9 cellular contexts compared by ENCODE assay signal in the genomic region with DNA sequence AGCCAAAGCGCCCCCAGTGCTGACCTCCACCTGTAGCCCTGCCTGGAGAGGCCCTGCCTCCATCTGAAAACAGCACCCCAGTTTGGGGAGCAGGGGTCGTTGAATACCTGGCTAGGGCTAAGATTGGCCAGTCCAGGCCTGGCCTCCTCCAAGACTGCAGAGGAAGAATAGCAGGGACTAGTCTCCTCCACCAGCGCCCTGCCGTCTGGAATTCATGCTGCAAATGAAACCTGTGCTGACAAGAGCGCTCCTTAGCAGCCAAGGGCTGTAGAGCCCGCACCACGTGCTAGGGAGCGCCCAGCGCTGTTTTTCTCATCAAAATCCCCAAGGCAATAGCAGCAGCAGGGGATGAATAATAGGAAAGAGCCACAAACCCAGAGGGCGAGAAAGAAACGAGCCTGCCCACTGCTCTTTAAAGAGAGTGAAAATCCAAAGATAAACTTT. TPM values are rescaled to one million over a fixed set of nuclear protein-coding genes. Genes with fewer than 3 reads are reported as not detected.
DNase-seq lines count a peak whose midpoint lies in the region; ATAC-seq, FAIRE-seq and TF ChIP-seq lines count a peak whose summit lies in the region.
"Had no signal": no experiment of that assay in that cellular context is flagged by ENCODE, and none has a peak within 500 bp of the region (broad histone marks: within the 10 kb centered on the region; RNA-seq: fewer than 3 reads in every experiment).

No MANE protein-coding gene starts in this region.

- no peak for TF ChIP-seq POLR2A in H1 (IDR thresholded peaks at IDR 0.05; ENCODE audit: control extremely low read depth in 1 of 2, low read depth in 2 of 2, low read length in 2 of 2)

- TF ChIP-seq CTCF in PC-3 (conservative IDR thresholded peaks at IDR 0.05; ENCODE audit: low read depth, low read length) (no peak), H1 (IDR thresholded peaks at IDR 0.05; ENCODE audit: control extremely low read depth in 1 of 3, insufficient read depth in 1 of 3, low read depth in 1 of 3, low read length in 3 of 3) (peak in 1 of 3 experiments; percentile 7; a peak in 1 of 4 replicates)

- H2AK5ac ChIP-seq in H1 (ENCODE audit: low read depth, low read length) = no peak overlapping the region

- H3K36me3 ChIP-seq in PC-3 (ENCODE audit: low read depth, low read length) (no peaks in the 10 kb centered on the region), H1 (ENCODE audit: control insufficient read depth in 2 of 4, insufficient read depth in 4 of 4, low read length in 3 of 4) (no peaks in the 10 kb centered on the region)

- peak overlapping the region; percentile 93 for H3K4me2 ChIP-seq in PC-3 (ENCODE audit: low read length)
- peak overlapping the region; percentile 90 to 99 for H3K4me2 ChIP-seq in H1 (ENCODE audit: insufficient read depth in 1 of 2, low read depth in 2 of 2, low read length in 2 of 2)

- H3K9me2 ChIP-seq in PC-3 (replicated peaks; ENCODE audit: low read length) = no peaks in the 10 kb centered on the region

- no peak overlapping the region for H3K14ac ChIP-seq in H1 (ENCODE audit: insufficient read length)

- no peak overlapping the region for H2BK12ac ChIP-seq in H1 (ENCODE audit: low read depth, low read length)

- H3K36me3 Mint-ChIP-seq in activated T-cell treated with anti-CD3 and anti-CD28 coated beads, Interleukin-2, amount 50 U/mL, for 4 hours (ENCODE audit: insufficient read depth) = no peaks in the 10 kb centered on the region

- no peak for ATAC-seq in activated T-cell treated with anti-CD3 and anti-CD28 coated beads, Interleukin-2, amount 50 U/mL, for 4 hours
- peak; percentile 63 for ATAC-seq in PC-3

- H4K20me1 ChIP-seq in PC-3 (ENCODE audit: low read length) = no peaks in the 10 kb centered on the region
- H4K20me1 ChIP-seq in H1 (replicated peaks in 1 of 2; ENCODE audit: control insufficient read depth in 1 of 2, insufficient read depth in 2 of 2, low read length in 2 of 2) = peaks cover 5 to 19% of the 10 kb centered on the region in 2 experiments

- no peak for TF ChIP-seq EP300 in H1 (IDR thresholded peaks at IDR 0.05; ENCODE audit: borderline replicate concordance in 1 of 2, low read depth in 2 of 2, low read length in 2 of 2)

- H3K4me3 ChIP-seq in PC-3 (ENCODE audit: low read length) (peak overlapping the region; percentile 72), H1 (ENCODE audit: extremely low read depth in 1 of 4, insufficient read depth in 2 of 4, low read depth in 3 of 4, low read length in 4 of 4) (peak overlapping the region; percentile 24 to 60 (median 44); a peak in 7 of 8 replicates)

- H3K4ac ChIP-seq in H1 (replicated peaks; ENCODE audit: insufficient read length, low read depth, low read length) = no peak overlapping the region

- H3K27me3 ChIP-seq in PC-3 (ENCODE audit: low read length) (peaks cover 37% of the 10 kb centered on the region), H1 (replicated peaks in 1 of 4; ENCODE audit: control insufficient read depth in 3 of 4, extremely low read depth in 1 of 4, insufficient read depth in 3 of 4, low read length in 3 of 4) (peaks cover 53 to 96% (median 91%) of the 10 kb centered on the region in 4 experiments)

- H3K23ac ChIP-seq in H1 (ENCODE audit: insufficient read length) = no peak overlapping the region

- peaks cover 25% of the 10 kb centered on the region for H3K23me2 ChIP-seq in H1 (ENCODE audit: low read depth, low read length)

- H2BK120ac ChIP-seq in H1 (replicated peaks; ENCODE audit: low read depth, low read length) = no peak overlapping the region

- H2BK20ac ChIP-seq in H1 (ENCODE audit: low read length) = no peak overlapping the region

- H3K9me3 ChIP-seq in PC-3 (ENCODE audit: low read length) (no peaks in the 10 kb centered on the region), H1 (ENCODE audit: insufficient read depth in 2 of 2, low read depth in 1 of 2, low read length in 1 of 2) (no peaks in the 10 kb centered on the region)

- no peak overlapping the region for H2BK5ac ChIP-seq in H1 (ENCODE audit: low read depth, low read length)

- WGBS in H1 (ENCODE audit: extremely low coverage in 1 of 2, insufficient coverage in 1 of 2, insufficient read length in 1 of 2, insufficient replicate concordance in 2 of 2, low coverage in 1 of 2, low lambda C conversion rate in 2 of 2, missing lambda C conversion rate in 1 of 2), 2 experiments = 5% methylated on average over 11 of the region's 11 CpGs; no CpG with 5 or more reads in 1 of the 2 experiments

- no peaks in the 10 kb centered on the region for H3K9me3 Mint-ChIP-seq in activated T-cell treated with anti-CD3 and anti-CD28 coated beads, Interleukin-2, amount 50 U/mL, for 4 hours

- H3K4me1 ChIP-seq in PC-3 (ENCODE audit: insufficient read depth, low read length) = peaks cover 53% of the 10 kb centered on the region
- H3K4me1 ChIP-seq in H1 (replicated peaks in 1 of 4; ENCODE audit: control insufficient read depth in 3 of 4, insufficient read depth in 4 of 4, low read length in 3 of 4) = peaks cover 21 to 33% (median 24%) of the 10 kb centered on the region in 4 experiments

- no peak for FAIRE-seq in H1 (lab: Jason Lieb, UNC)

- H3K79me2 ChIP-seq in PC-3 (ENCODE audit: low read length) = no peaks in the 10 kb centered on the region
- no peaks in the 10 kb centered on the region for H3K79me2 ChIP-seq in H1 (ENCODE audit: control insufficient read depth in 1 of 2, insufficient read depth in 2 of 2, low read length in 2 of 2)

- POLR2A ChIA-PET in PC-3 (lab: Charles Lee; ENCODE audit: unreplicated experiment) = no interaction called here
- POLR2A ChIA-PET in H1 (lab: Charles Lee; ENCODE audit: partially characterized antibody) = interaction anchor here (1.0 kb wide), 1 partner anchor 105 kb away, joined by 3 read pairs; a partner anchor contains a TSS

- H3K27me3 Mint-ChIP-seq in activated T-cell treated with anti-CD3 and anti-CD28 coated beads, Interleukin-2, amount 50 U/mL, for 4 hours (ENCODE audit: low read depth) = peaks cover 82% of the 10 kb centered on the region

- peak overlapping the region; percentile 75 for H3K4me3 Mint-ChIP-seq in activated T-cell treated with anti-CD3 and anti-CD28 coated beads, Interleukin-2, amount 50 U/mL, for 4 hours

- intact Hi-C loops in PC-3 (cut with micrococcal nuclease) = loop anchor here (2.0 to 5.0 kb wide), 2 partner anchors 20 to 39 kb away; a partner anchor contains a TSS

- peak overlapping the region; percentile 34 for H3K9ac ChIP-seq in PC-3 (ENCODE audit: low read length)
- no peak overlapping the region for H3K9ac ChIP-seq in H1 (replicated peaks in 1 of 4; ENCODE audit: extremely low read depth in 1 of 4, low read depth in 3 of 4, low read length in 3 of 4)

- no peaks in the 10 kb centered on the region for H3F3A ChIP-seq in PC-3 (ENCODE audit: low read length, unreplicated experiment)

- BruUV-seq in PC-3 (replicated peaks; lab: Mats Ljungman, UMichigan) = no TSS peak

- H4K91ac ChIP-seq in H1 (replicated peaks; ENCODE audit: insufficient read length, low read length) = no peak overlapping the region

- H3K79me1 ChIP-seq in H1 (ENCODE audit: low read depth, low read length) = no peaks in the 10 kb centered on the region; the same call in 1 of the 2 replicates

- no peak overlapping the region for H4K5ac ChIP-seq in H1 (ENCODE audit: insufficient read length, low read depth, low read length)

- H3K18ac ChIP-seq in H1 (ENCODE audit: extremely low read depth, low read length) = peak overlapping the region; percentile 24; the same call in 1 of the 2 replicates

- peaks cover 35% of the 10 kb centered on the region for H3K4me1 Mint-ChIP-seq in activated T-cell treated with anti-CD3 and anti-CD28 coated beads, Interleukin-2, amount 50 U/mL, for 4 hours (ENCODE audit: low read depth)

- CTCF ChIA-PET in PC-3 (lab: Charles Lee) = no interaction called here
- CTCF ChIA-PET in H1 (lab: Charles Lee; ENCODE audit: partially characterized antibody) = interaction anchor here (0.9 to 1.7 kb wide), 4 partner anchors 8 to 66 kb away, joined by 3 to 9 read pairs (median 4); no protein-coding TSS in a partner anchor

- TF ChIP-seq RAD21 in H1 (IDR thresholded peaks at IDR 0.05 in 1 of 2, conservative IDR thresholded peaks at IDR 0.05 in 1 of 2; ENCODE audit: low read depth in 2 of 2, low read length in 2 of 2) = peak in 1 of 2 experiments; percentile 5; a peak in 1 of 4 replicates

- H3K27ac ChIP-seq in PC-3 (ENCODE audit: low read length) (peak overlapping the region; percentile 51), H1 (ENCODE audit: low read depth, low read length) (no peak overlapping the region)

- H3K56ac ChIP-seq in H1 (replicated peaks; ENCODE audit: insufficient read length, low read depth, low read length) = no peak overlapping the region

- H2BK15ac ChIP-seq in H1 (ENCODE audit: low read length) = no peak overlapping the region

- DNase-seq in activated T-cell treated with anti-CD3 and anti-CD28 coated beads, Interleukin-2, amount 50 U/mL, for 4 hours = no peak
- DNase-seq in activated T-cell treated with anti-CD3 and anti-CD28 coated beads for 4 hours (no peak), PC-3 (peak; percentile 73), H1 (ENCODE audit: low read depth in 1 of 2, low spot score in 2 of 2) (no peak), myocyte (ENCODE audit: low read depth) (peak; percentile 13), GF-D8 (lab: John Stamatoyannopoulos, UW) (no peak), amniotic stem cell (lab: John Stamatoyannopoulos, UW) (no peak), Ammon's horn (ENCODE audit: low spot score) (no peak)

- no peak overlapping the region for H4K8ac ChIP-seq in H1 (ENCODE audit: extremely low read depth, insufficient read depth, low read length)

- H2AFZ ChIP-seq in PC-3 (ENCODE audit: low read length) = peak overlapping the region; percentile 88
- H2AFZ ChIP-seq in H1 (ENCODE audit: low read length) = no peak overlapping the region

RNA-seq across cellular contexts. Expression of a gene that starts 3.4 kb away (rescaled TPM):
- total RNA-seq in activated T-cell treated with anti-CD3 and anti-CD28 coated beads, Interleukin-2, amount 50 U/mL, for 4 hours = under 1 TPM in 1 of 3 donors, not detected in 2; 0.08 TPM
- total RNA-seq in PC-3 (2014; rRNA removed) (6.7 TPM in 2 replicates), myocyte (0.51 and 0.78 TPM in 2 replicates)
- total RNA-seq in H1 (2021; fragmentation: NEBNext Ultra II Directional; extraction: Animal tissue kit (Norgen Biotek cat#: 25700)) = 11.7 and 14.6 TPM in 2 replicates
- 4.2 and 8.8 TPM in 2 replicates for polyA plus RNA-seq in H1 (2011; rRNA removed)
- polyA plus RNA-seq in H1 (2011; cell fraction: cytosol; rRNA removed) = 6.4 TPM
- 34.3 TPM for polyA plus RNA-seq in H1 (2011; cell fraction: nucleus; rRNA removed)
- 7.3 to 9.9 TPM (median 8.3 TPM) in 4 replicates for polyA plus RNA-seq in H1 (2012, experiment 1 of 2)
- polyA plus RNA-seq in H1 (2012, experiment 2 of 2) = 8.6 TPM
- polyA plus RNA-seq in H1 (2013, experiment 1 of 2) = 10.3 TPM
- polyA plus RNA-seq in H1 (2013, experiment 2 of 2) = 8.7 TPM
- polyA minus RNA-seq in H1 (2011; rRNA and poly(A)+ RNA removed) = 2.9 and 5.7 TPM in 2 replicates
- 7.3 TPM for polyA minus RNA-seq in H1 (2011; cell fraction: cytosol; rRNA and poly(A)+ RNA removed)
- 7.9 TPM for polyA minus RNA-seq in H1 (2011; cell fraction: nucleus; rRNA and poly(A)+ RNA removed)
- 0.04 TPM for polyA plus RNA-seq in myocyte (2012)
- total RNA-seq: glomerular endothelial cell had no signal

RNA-seq across cellular contexts. Expression of a gene that starts 37.5 kb away (rescaled TPM):
- 10 to 100 TPM; 60.7 to 72.8 (median 63.1) TPM for total RNA-seq in activated T-cell treated with anti-CD3 and anti-CD28 coated beads, Interleukin-2, amount 50 U/mL, for 4 hours
- 114 and 166 TPM in 2 replicates for total RNA-seq in PC-3 (2014; rRNA removed)
- 36.6 and 37.0 TPM in 2 replicates for total RNA-seq in H1 (2021; fragmentation: NEBNext Ultra II Directional; extraction: Animal tissue kit (Norgen Biotek cat#: 25700))
- 35.7 and 45.3 TPM in 2 replicates for polyA plus RNA-seq in H1 (2011; rRNA removed)
- 50.0 TPM for polyA plus RNA-seq in H1 (2011; cell fraction: cytosol; rRNA removed)
- 47.3 TPM for polyA plus RNA-seq in H1 (2011; cell fraction: nucleus; rRNA removed)
- polyA plus RNA-seq in H1 (2012, experiment 1 of 2) = 30.0 to 40.7 TPM (median 38.1 TPM) in 4 replicates
- 22.3 TPM for polyA plus RNA-seq in H1 (2012, experiment 2 of 2)
- polyA plus RNA-seq in H1 (2013, experiment 1 of 2) = 29.9 TPM
- polyA plus RNA-seq in H1 (2013, experiment 2 of 2) = 32.5 TPM
- polyA minus RNA-seq in H1 (2011; rRNA and poly(A)+ RNA removed) = 64.9 and 98.9 TPM in 2 replicates
- 23.5 TPM for polyA minus RNA-seq in H1 (2011; cell fraction: cytosol; rRNA and poly(A)+ RNA removed)
- 34.8 TPM for polyA minus RNA-seq in H1 (2011; cell fraction: nucleus; rRNA and poly(A)+ RNA removed)
- 56.4 and 57.9 TPM in 2 replicates for total RNA-seq in myocyte
- polyA plus RNA-seq in myocyte (2012) = 133 TPM

Comparison
In these comparisons a context has a peak if more than half of its experiments do, and no peak if none do; other contexts are left out.
1. DNase-seq: peak in PC-3 (single experiment) and myocyte (single experiment); none in activated T-cell treated with anti-CD3 and anti-CD28 coated beads, Interleukin-2, amount 50 U/mL, for 4 hours (single experiment), activated T-cell treated with anti-CD3 and anti-CD28 coated beads for 4 hours (single experiment), H1 (0 of 2), GF-D8 (single experiment), amniotic stem cell (single experiment) and Ammon's horn (single experiment).